In genomic region chr19:19506592-19506991, GRCh38 we compare ENCODE assay signal across 26 cellular contexts. TPM values are rescaled to one million over a fixed set of nuclear protein-coding genes. Genes with fewer than 3 reads are reported as not detected.
A peak's percentile ranks its signal among the peaks of the same experiment; 100 is the strongest.
DNase-seq lines count a peak whose midpoint lies in the region; ATAC-seq and TF ChIP-seq lines count a peak whose summit lies in the region.
"Had no signal": no experiment of that assay in that cellular context is flagged by ENCODE, and none has a peak within 500 bp of the region (broad histone marks: within the 10 kb centered on the region; RNA-seq: fewer than 3 reads in every experiment).

No MANE protein-coding gene starts in this region.

- TF ChIP-seq CTCF in endodermal cell (conservative IDR thresholded peaks at IDR 0.05) = no peak

- no peaks in the 10 kb centered on the region for H3K9me3 Mint-ChIP-seq in activated naive CD4-positive, alpha-beta T cell treated with anti-CD3 and anti-CD28 coated beads, Interleukin-2, amount 50 U/mL, for 72 hours
- H3K9me3 Mint-ChIP-seq in endodermal cell = no peaks in the 10 kb centered on the region
- no peaks in the 10 kb centered on the region for H3K9me3 Mint-ChIP-seq in stimulated activated effector memory CD8-positive, alpha-beta T cell treated with anti-CD3 and anti-CD28 coated beads, Interleukin-12 subunit alpha, Interleukin-12 subunit beta, amount 100 ng/mL, for 72 hours
- H3K9me3 Mint-ChIP-seq: activated T-cell treated with anti-CD3 and anti-CD28 coated beads, Interleukin-2, amount 50 U/mL, for 24 hours; brain; GM23338; HFFc6; T-helper 2 cell treated with Interferon-gamma antibody and Interleukin-4, amounts not matched to agents 5 μg/mL and 100 μg/mL, for 36 hours had no signal

- no peaks in the 10 kb centered on the region for H3K9me3 ChIP-seq in endodermal cell (ENCODE audit: control insufficient read depth, low read length)
- H3K9me3 ChIP-seq: left lung, transverse colon had no signal

- H3K36me3 Mint-ChIP-seq in activated naive CD4-positive, alpha-beta T cell treated with anti-CD3 and anti-CD28 coated beads, Interleukin-2, amount 50 U/mL, for 72 hours = peaks cover 9 to 12% of the 10 kb centered on the region in 2 donors
- peaks cover 54% of the 10 kb centered on the region for H3K36me3 Mint-ChIP-seq in endodermal cell (ENCODE audit: low read depth)
- H3K36me3 Mint-ChIP-seq in stimulated activated effector memory CD8-positive, alpha-beta T cell treated with anti-CD3 and anti-CD28 coated beads, Interleukin-12 subunit alpha, Interleukin-12 subunit beta, amount 100 ng/mL, for 72 hours = peaks cover 71% of the 10 kb centered on the region

- peak overlapping the region; percentile 48 to 68 for H3K27ac Mint-ChIP-seq in activated naive CD4-positive, alpha-beta T cell treated with anti-CD3 and anti-CD28 coated beads, Interleukin-2, amount 50 U/mL, for 72 hours
- peak overlapping the region; percentile 10 for H3K27ac Mint-ChIP-seq in endodermal cell
- peak overlapping the region; percentile 10 for H3K27ac Mint-ChIP-seq in stimulated activated effector memory CD8-positive, alpha-beta T cell treated with anti-CD3 and anti-CD28 coated beads, Interleukin-12 subunit alpha, Interleukin-12 subunit beta, amount 100 ng/mL, for 72 hours
- H3K27ac Mint-ChIP-seq: activated T-cell treated with anti-CD3 and anti-CD28 coated beads, Interleukin-2, amount 50 U/mL, for 24 hours; GM23338; HFFc6; T-helper 2 cell treated with Interferon-gamma antibody and Interleukin-4, amounts not matched to agents 5 μg/mL and 100 μg/mL, for 36 hours had no signal

- H3K9ac ChIP-seq in endodermal cell (ENCODE audit: extremely low read depth, low read length, poor library complexity, severe bottlenecking) = no peak overlapping the region

- H3K4me1 Mint-ChIP-seq in endodermal cell = peaks cover 2% of the 10 kb centered on the region
- H3K4me1 Mint-ChIP-seq in stimulated activated effector memory CD8-positive, alpha-beta T cell treated with anti-CD3 and anti-CD28 coated beads, Interleukin-12 subunit alpha, Interleukin-12 subunit beta, amount 100 ng/mL, for 72 hours = no peaks in the 10 kb centered on the region
- H3K4me1 Mint-ChIP-seq: brain; CD4-positive, alpha-beta memory T cell had no signal

- WGBS in endodermal cell (ENCODE audit: insufficient coverage in 1 of 2, insufficient read length in 1 of 2), 2 experiments = 92 to 97% methylated on average over 12 of the region's 12 CpGs

- DNase-seq in activated naive CD4-positive, alpha-beta T cell treated with anti-CD3 and anti-CD28 coated beads, Interleukin-2, amount 50 U/mL, for 72 hours (ENCODE audit: low spot score in 2 of 2) = no peak
- DNase-seq in activated naive CD4-positive, alpha-beta T cell (lab: John Stamatoyannopoulos, UW) = no peak
- DNase-seq in endodermal cell (no peak), NCI-H345 treated with DMSO at 0.1 percent for 48 hours (lab: John Stamatoyannopoulos, UW; ENCODE audit: unreplicated experiment) (no peak), NCI-H2171 (lab: John Stamatoyannopoulos, UW) (no peak)
- DNase-seq in stimulated activated effector memory CD8-positive, alpha-beta T cell treated with anti-CD3 and anti-CD28 coated beads, Interleukin-12 subunit alpha, Interleukin-12 subunit beta, amount 100 ng/mL, for 72 hours (ENCODE audit: low spot score in 2 of 2) = no peak
- DNase-seq: activated CD4-positive, alpha-beta T cell treated with anti-CD3 and anti-CD28 coated beads for 48 hours; activated gamma-delta T cell treated with Interleukin-2 at 50 U/mL for 16 hours; activated T-cell treated with anti-CD3 and anti-CD28 coated beads, Interleukin-2, amount 50 U/mL, for 24 hours; AML-193; CD4-positive, alpha-beta memory T cell; HFFc6; Kasumi-1; left lung; MV-4-11; NCI-H1436 treated with DMSO at 0.1 percent for 48 hours; NCI-H446; NCI-H82; nucleus accumbens; small intestine; transverse colon had no signal

- no peak overlapping the region for H3K27ac ChIP-seq in endodermal cell (ENCODE audit: low read depth, low read length)
- H3K27ac ChIP-seq: epithelial cell of prostate, left lung, transverse colon had no signal

- no peaks in the 10 kb centered on the region for H3K27me3 ChIP-seq in endodermal cell (ENCODE audit: control insufficient read depth, insufficient read depth, low read length, poor library complexity, severe bottlenecking)
- H3K27me3 ChIP-seq: left lung, transverse colon had no signal

- no peaks in the 10 kb centered on the region for H3K27me3 Mint-ChIP-seq in endodermal cell (ENCODE audit: insufficient read depth)
- H3K27me3 Mint-ChIP-seq: activated T-cell treated with anti-CD3 and anti-CD28 coated beads, Interleukin-2, amount 50 U/mL, for 24 hours; brain; CD4-positive, alpha-beta memory T cell had no signal

- H3K4me3 Mint-ChIP-seq in endodermal cell = no peak overlapping the region
- H3K4me3 Mint-ChIP-seq in stimulated activated effector memory CD8-positive, alpha-beta T cell treated with anti-CD3 and anti-CD28 coated beads, Interleukin-12 subunit alpha, Interleukin-12 subunit beta, amount 100 ng/mL, for 72 hours = no peak overlapping the region
- H3K4me3 Mint-ChIP-seq: activated T-cell treated with anti-CD3 and anti-CD28 coated beads, Interleukin-2, amount 50 U/mL, for 24 hours; brain; GM23338; HFFc6; T-helper 2 cell treated with Interferon-gamma antibody and Interleukin-4, amounts not matched to agents 5 μg/mL and 100 μg/mL, for 36 hours had no signal

- peaks cover 43% of the 10 kb centered on the region for H3K36me3 ChIP-seq in endodermal cell (ENCODE audit: control insufficient read depth, insufficient read depth, low read length)

- no peaks in the 10 kb centered on the region for H3K4me1 ChIP-seq in endodermal cell (ENCODE audit: control insufficient read depth, insufficient read depth, low read length)
- H3K4me1 ChIP-seq: left lung, transverse colon had no signal

- H3K4me3 ChIP-seq in endodermal cell (ENCODE audit: low read length) = no peak overlapping the region
- H3K4me3 ChIP-seq: GM23338, left lung, transverse colon had no signal

- ATAC-seq in activated naive CD4-positive, alpha-beta T cell treated with anti-CD3 and anti-CD28 coated beads, Interleukin-2, amount 50 U/mL, for 72 hours = no peak
- ATAC-seq in stimulated activated effector memory CD8-positive, alpha-beta T cell treated with anti-CD3 and anti-CD28 coated beads, Interleukin-12 subunit alpha, Interleukin-12 subunit beta, amount 100 ng/mL, for 72 hours = no peak
- ATAC-seq: GM23338, left lung, SK-N-SH treated with all-trans-retinoic acid at 6 μM for 48 hours had no signal

RNA-seq across cellular contexts. Expression of gene TSSK6, which starts 8.8 kb away (rescaled TPM):
- total RNA-seq in activated naive CD4-positive, alpha-beta T cell treated with anti-CD3 and anti-CD28 coated beads, Interleukin-2, amount 50 U/mL, for 72 hours = 1 to 10 TPM; 3.8 to 5.5 TPM
- total RNA-seq in endodermal cell = 1 to 10 TPM; 2.9 to 5.0 TPM
- polyA plus RNA-seq in endodermal cell (2013, experiment 1 of 2) = 3.5 TPM
- polyA plus RNA-seq in endodermal cell (2013, experiment 2 of 2) = 2.5 TPM

RNA-seq across cellular contexts. Expression of gene NDUFA13, which starts 9.4 kb away (rescaled TPM):
- 100 to 1,000 TPM; 358 to 407 TPM for total RNA-seq in activated naive CD4-positive, alpha-beta T cell treated with anti-CD3 and anti-CD28 coated beads, Interleukin-2, amount 50 U/mL, for 72 hours
- total RNA-seq in endodermal cell = 100 to 1,000 TPM; 408 to 446 TPM
- 206 TPM for polyA plus RNA-seq in endodermal cell (2013, experiment 1 of 2)
- polyA plus RNA-seq in endodermal cell (2013, experiment 2 of 2) = 187 TPM

RNA-seq across cellular contexts. Expression of gene YJEFN3, which starts 22.1 kb away (rescaled TPM):
- total RNA-seq in activated naive CD4-positive, alpha-beta T cell treated with anti-CD3 and anti-CD28 coated beads, Interleukin-2, amount 50 U/mL, for 72 hours = 10 to 100 TPM in 1 of 2 donors, 1 to 10 TPM in 1; 5.7 to 11.3 TPM
- 10 to 100 TPM in 1 of 2 donors, 1 to 10 TPM in 1; 7.3 to 12.6 TPM for total RNA-seq in endodermal cell
- polyA plus RNA-seq in endodermal cell (2013, experiment 1 of 2) = 9.3 TPM
- 7.2 TPM for polyA plus RNA-seq in endodermal cell (2013, experiment 2 of 2)

RNA-seq across cellular contexts. Expression of gene CILP2, which starts 31.5 kb away (rescaled TPM):
- under 1 TPM; 0.25 to 0.31 TPM for total RNA-seq in activated naive CD4-positive, alpha-beta T cell treated with anti-CD3 and anti-CD28 coated beads, Interleukin-2, amount 50 U/mL, for 72 hours
- total RNA-seq in endodermal cell = 1 to 10 TPM; 3.6 to 9.9 TPM
- 6.4 TPM for polyA plus RNA-seq in endodermal cell (2013, experiment 1 of 2)
- 6.4 TPM for polyA plus RNA-seq in endodermal cell (2013, experiment 2 of 2)
- polyA plus RNA-seq: CD4-positive, alpha-beta memory T cell had no signal
